In genomic region chr4:166324321-166324720, GRCh38 we compare ENCODE assay signal across 8 cellular contexts.
DNase-seq lines count a peak whose midpoint lies in the region; ATAC-seq, FAIRE-seq and TF ChIP-seq lines count a peak whose summit lies in the region.

No MANE protein-coding gene starts in this region.

- peak; percentile 49 for TF ChIP-seq CTCF in GM06990 (IDR thresholded peaks at IDR 0.05; ENCODE audit: insufficient read depth, low read length, poor library complexity, severe bottlenecking)
- TF ChIP-seq CTCF in keratinocyte (optimal IDR thresholded peaks at IDR 0.05 in 1 of 3, IDR thresholded peaks at IDR 0.05 in 1 of 3, conservative IDR thresholded peaks at IDR 0.05 in 1 of 3; ENCODE audit: extremely low read depth in 1 of 3, insufficient read depth in 2 of 3, low read length in 3 of 3), result peak; percentile 18 to 38 (median 22)
- TF ChIP-seq CTCF in upper lobe of left lung (IDR thresholded peaks at IDR 0.05), result no peak

- H3K27ac ChIP-seq in keratinocyte (ENCODE audit: control insufficient read depth, insufficient read depth, low read length) (no peak overlapping the region), upper lobe of left lung (no peak overlapping the region)

- no peak for TF ChIP-seq EP300 in upper lobe of left lung (IDR thresholded peaks at IDR 0.05)

- no peak for TF ChIP-seq POLR2A in upper lobe of left lung (IDR thresholded peaks at IDR 0.05)

- H3K79me2 ChIP-seq in keratinocyte (ENCODE audit: control insufficient read depth, insufficient read depth, low read length), result no peaks in the 10 kb centered on the region

- no peak overlapping the region for H2AFZ ChIP-seq in keratinocyte (ENCODE audit: control insufficient read depth, low read length)

- H3K9me3 ChIP-seq in keratinocyte (ENCODE audit: control insufficient read depth, low read depth, low read length) (no peaks in the 10 kb centered on the region), upper lobe of left lung (no peaks in the 10 kb centered on the region)

- no peak overlapping the region for H3K4me3 ChIP-seq in GM06990 (replicated peaks; ENCODE audit: low read depth, low read length)
- no peak overlapping the region for H3K4me3 ChIP-seq in keratinocyte (ENCODE audit: control insufficient read depth in 2 of 3, extremely low read depth in 1 of 3, insufficient read depth in 2 of 3, low read depth in 1 of 3, low read length in 3 of 3)
- H3K4me3 ChIP-seq in upper lobe of left lung, result no peak overlapping the region

- dilution Hi-C loops in keratinocyte (cut with MboI; ENCODE audit: extremely low pct_ligation_motif_present, low sequenced_read_pairs), result no loop called here

- no peak overlapping the region for H3K9ac ChIP-seq in keratinocyte (ENCODE audit: control insufficient read depth, extremely low read depth, insufficient read depth, low read length)

- H3K4me1 ChIP-seq in keratinocyte (ENCODE audit: control insufficient read depth, extremely low read depth, insufficient read depth, low read length), result no peaks in the 10 kb centered on the region
- no peaks in the 10 kb centered on the region for H3K4me1 ChIP-seq in upper lobe of left lung

- WGBS in upper lobe of left lung, 2 donors, result 48 to 65% methylated on average over 4 of the region's 4 CpGs

- no peak for FAIRE-seq in keratinocyte (lab: Jason Lieb, UNC)

- ATAC-seq in HG02938 (IDR thresholded peaks at IDR 0.05; ENCODE audit: unreplicated experiment) (peak; percentile 77), GM18502 (IDR thresholded peaks at IDR 0.05; ENCODE audit: poor library complexity, unreplicated experiment) (no peak), GM21723 (IDR thresholded peaks at IDR 0.05; ENCODE audit: unreplicated experiment) (no peak), upper lobe of left lung (ENCODE audit: low FRiP score in 2 of 2) (no peak)

- no peaks in the 10 kb centered on the region for H3K9me1 ChIP-seq in keratinocyte (ENCODE audit: control insufficient read depth, extremely low read depth, insufficient read depth, low read length)

- no peak overlapping the region for H3K4me2 ChIP-seq in keratinocyte (ENCODE audit: control insufficient read depth, extremely low read depth, insufficient read depth, low read depth, low read length)

- H3K27me3 ChIP-seq in GM06990 (replicated peaks; ENCODE audit: control insufficient read depth, insufficient read depth, low read length), result no peaks in the 10 kb centered on the region
- H3K27me3 ChIP-seq in keratinocyte (ENCODE audit: control insufficient read depth, extremely low read depth, insufficient read depth, low read length), result no peaks in the 10 kb centered on the region
- H3K27me3 ChIP-seq in upper lobe of left lung, result no peaks in the 10 kb centered on the region

- H4K20me1 ChIP-seq in keratinocyte (ENCODE audit: control insufficient read depth, extremely low read depth, insufficient read depth, low read length), result no peaks in the 10 kb centered on the region

- no peak for DNase-seq in GM06990 (ENCODE audit: extremely low read depth, insufficient read length)
- peak; percentile 66 for DNase-seq in SK-MEL-5 (ENCODE audit: low read depth, low spot score)
- DNase-seq in keratinocyte (ENCODE audit: low read depth, low spot score), result no peak
- no peak for DNase-seq in epidermal melanocyte (ENCODE audit: insufficient read length, low spot score)
- DNase-seq in upper lobe of left lung, result no peak

- H3K36me3 ChIP-seq in GM06990 (ENCODE audit: control insufficient read depth, insufficient read depth, low read length), result no peaks in the 10 kb centered on the region
- H3K36me3 ChIP-seq in keratinocyte (ENCODE audit: control insufficient read depth in 2 of 2, extremely low read depth in 1 of 2, insufficient read depth in 2 of 2, low read length in 2 of 2), result no peaks in the 10 kb centered on the region
- no peaks in the 10 kb centered on the region for H3K36me3 ChIP-seq in upper lobe of left lung

- in situ Hi-C loops in SK-MEL-5 (cut with HindIII; ENCODE audit: low pct_unique_long_range_greater_than_20kb, low sequenced_read_pairs), result no loop called here

Comparison
In these comparisons a context has a peak if more than half of its experiments do, and no peak if none do; other contexts are left out.
1. CTCF ChIP-seq: peak in GM06990 (single experiment) and keratinocyte (3 of 3); none in upper lobe of left lung (0 of 6).